Comparison of ENCODE assay signal across 8 cellular contexts in the genomic region with DNA sequence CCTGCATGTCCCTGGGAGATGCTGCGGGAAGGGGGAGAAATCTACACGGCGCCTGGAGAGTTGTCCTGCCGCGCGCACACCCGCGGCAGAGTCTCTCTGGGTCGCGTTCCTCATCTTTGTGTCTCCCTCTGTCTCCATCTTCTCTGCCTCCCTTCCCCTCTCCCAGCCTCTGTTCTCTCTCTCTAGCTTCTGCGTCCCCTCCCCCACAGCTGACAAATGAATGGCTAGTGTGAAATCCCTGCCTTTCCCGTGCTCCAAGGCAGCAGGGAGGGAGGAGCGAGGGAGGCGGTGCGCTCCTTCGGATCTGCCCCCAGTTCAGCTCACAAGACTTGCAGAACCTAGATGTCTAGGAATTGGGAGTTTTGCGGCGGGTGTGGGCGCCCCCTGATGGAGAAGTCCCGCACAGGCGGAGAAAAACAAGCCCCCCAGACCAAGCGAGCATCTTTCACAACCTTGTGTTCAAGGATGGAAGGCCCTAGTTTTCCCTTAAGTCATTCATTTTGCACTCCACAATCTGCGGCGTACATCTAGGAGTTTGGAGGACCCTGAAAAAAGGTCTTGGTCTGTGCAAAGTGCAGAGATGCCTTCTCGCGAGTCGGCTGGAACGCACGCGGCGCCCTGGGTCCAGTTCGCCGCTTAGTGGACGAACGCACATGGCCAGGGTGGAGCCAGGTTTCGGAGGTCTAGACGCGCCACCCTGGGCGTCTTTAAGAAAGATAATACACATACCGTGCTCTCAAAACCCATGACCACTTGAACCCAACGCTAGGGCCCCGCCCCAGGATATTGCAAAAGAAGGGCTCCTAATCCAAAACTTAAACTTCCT. TPM values are rescaled to one million over a fixed set of nuclear protein-coding genes. Genes with fewer than 3 reads are reported as not detected.
DNase-seq lines count a peak whose midpoint lies in the region; ATAC-seq and TF ChIP-seq lines count a peak whose summit lies in the region.

No MANE protein-coding gene starts in this region.

- H3K4me3 ChIP-seq in BJ (ENCODE audit: low read depth, low read length) (peak overlapping the region; percentile 59), mesenchymal stem cell (ENCODE audit: insufficient read depth in 1 of 2, low read depth in 1 of 2, low read length in 2 of 2) (peak overlapping the region; percentile 69 to 94)

- no peaks in the 10 kb centered on the region for H3K9me3 ChIP-seq in mesenchymal stem cell (ENCODE audit: control insufficient read depth, low read length)

- peak overlapping the region; percentile 81 for H2BK5ac ChIP-seq in mesenchymal stem cell (ENCODE audit: low read depth, low read length, poor library complexity, severe bottlenecking)

- POLR2A ChIA-PET in BJ (lab: Charles Lee), result no interaction called here

- H3K9ac ChIP-seq in mesenchymal stem cell (ENCODE audit: low read length), result peak overlapping the region; percentile 95

- ATAC-seq in GM18909 (IDR thresholded peaks at IDR 0.05; ENCODE audit: poor library complexity, unreplicated experiment) (peak; percentile 74), HG03108 (IDR thresholded peaks at IDR 0.05; ENCODE audit: unreplicated experiment) (peak; percentile 53)
- ATAC-seq in stimulated activated effector memory CD8-positive, alpha-beta T cell treated with anti-CD3 and anti-CD28 coated beads, Interleukin-12 subunit alpha, Interleukin-12 subunit beta, amount 100 ng/mL, for 72 hours, result peak; percentile 70

- H3K36me3 ChIP-seq in BJ (ENCODE audit: control insufficient read depth, insufficient read depth, low read length) (no peaks in the 10 kb centered on the region), mesenchymal stem cell (ENCODE audit: control insufficient read depth in 1 of 2, insufficient read depth in 2 of 2, low read depth in 1 of 2, low read length in 2 of 2) (peaks cover 5 to 21% of the 10 kb centered on the region in 2 experiments)

- H4K91ac ChIP-seq in mesenchymal stem cell (ENCODE audit: low read length), result peak overlapping the region; percentile 91

- peak overlapping the region; percentile 77 to 95 for H3K18ac ChIP-seq in mesenchymal stem cell (ENCODE audit: low read depth in 1 of 2, low read length in 2 of 2)

- under 1% methylated on average over 39 of the region's 42 CpGs for WGBS in mesenchymal stem cell

- peak overlapping the region; percentile 95 for H3K4me2 ChIP-seq in mesenchymal stem cell (ENCODE audit: low read length, poor library complexity, severe bottlenecking)

- H3K79me1 ChIP-seq in mesenchymal stem cell (replicated peaks; ENCODE audit: low read length, poor library complexity, severe bottlenecking), result no peaks in the 10 kb centered on the region

- H2BK15ac ChIP-seq in mesenchymal stem cell (ENCODE audit: low read depth, poor library complexity, severe bottlenecking), result peak overlapping the region; percentile 65

- CTCF ChIA-PET in BJ (lab: Yijun Ruan, JAX), result interaction anchor here (0.6 to 1.1 kb wide), 9 partner anchors 19 to 1123 kb away, joined by 3 to 7 read pairs (median 4); no protein-coding TSS in a partner anchor

- peak overlapping the region; percentile 91 for H2AFZ ChIP-seq in mesenchymal stem cell (ENCODE audit: low read depth, low read length)

- peak overlapping the region; percentile 77 for H4K8ac ChIP-seq in mesenchymal stem cell (ENCODE audit: low read length)

- H3K27ac ChIP-seq in mesenchymal stem cell (ENCODE audit: low read length, poor library complexity, severe bottlenecking), result peak overlapping the region; percentile 96

- H2AK5ac ChIP-seq in mesenchymal stem cell (ENCODE audit: low read length, severe bottlenecking), result peak overlapping the region; percentile 76

- peak overlapping the region; percentile 79 for H3K4me3 Mint-ChIP-seq in stimulated activated effector memory CD8-positive, alpha-beta T cell treated with anti-CD3 and anti-CD28 coated beads, Interleukin-12 subunit alpha, Interleukin-12 subunit beta, amount 100 ng/mL, for 72 hours

- peak overlapping the region; percentile 80 to 82 for H3K4ac ChIP-seq in mesenchymal stem cell (ENCODE audit: low read depth in 1 of 2, low read length in 2 of 2)

- peak overlapping the region; percentile 32 to 83 for H2BK12ac ChIP-seq in mesenchymal stem cell (ENCODE audit: low read length in 2 of 2)

- H3K14ac ChIP-seq in mesenchymal stem cell (ENCODE audit: low read length in 2 of 2), result peak overlapping the region in 1 of 2 experiments; percentile 90

- peaks cover 5% of the 10 kb centered on the region for H3K27me3 ChIP-seq in BJ (ENCODE audit: control insufficient read depth, insufficient read depth, low read length)
- no peaks in the 10 kb centered on the region for H3K27me3 ChIP-seq in mesenchymal stem cell (ENCODE audit: control insufficient read depth in 1 of 2, insufficient read depth in 1 of 2, low read length in 2 of 2)

- H3K4me1 Mint-ChIP-seq in stimulated activated effector memory CD8-positive, alpha-beta T cell treated with anti-CD3 and anti-CD28 coated beads, Interleukin-12 subunit alpha, Interleukin-12 subunit beta, amount 100 ng/mL, for 72 hours, result peaks cover 28% of the 10 kb centered on the region

- peak overlapping the region; percentile 45 for H2BK120ac ChIP-seq in mesenchymal stem cell (ENCODE audit: low read depth, low read length)

- H3K36me3 Mint-ChIP-seq in stimulated activated effector memory CD8-positive, alpha-beta T cell treated with anti-CD3 and anti-CD28 coated beads, Interleukin-12 subunit alpha, Interleukin-12 subunit beta, amount 100 ng/mL, for 72 hours, result no peaks in the 10 kb centered on the region

- peak; percentile 86 for TF ChIP-seq CTCF in BJ (IDR thresholded peaks at IDR 0.05; ENCODE audit: insufficient read depth, low read depth, low read length)

- H3K9me3 Mint-ChIP-seq in stimulated activated effector memory CD8-positive, alpha-beta T cell treated with anti-CD3 and anti-CD28 coated beads, Interleukin-12 subunit alpha, Interleukin-12 subunit beta, amount 100 ng/mL, for 72 hours, result no peaks in the 10 kb centered on the region

- H3K27ac Mint-ChIP-seq in stimulated activated effector memory CD8-positive, alpha-beta T cell treated with anti-CD3 and anti-CD28 coated beads, Interleukin-12 subunit alpha, Interleukin-12 subunit beta, amount 100 ng/mL, for 72 hours, result peak overlapping the region; percentile 12

- H3K23ac ChIP-seq in mesenchymal stem cell (ENCODE audit: low read length in 2 of 2), result no peak overlapping the region

- H3K4me1 ChIP-seq in mesenchymal stem cell (ENCODE audit: control insufficient read depth, insufficient read depth, low read depth, low read length), result peaks cover 6% of the 10 kb centered on the region

- DNase-seq in BJ (ENCODE audit: low read depth) (peak; percentile 87), NCI-H446 (lab: John Stamatoyannopoulos, UW) (peak; percentile 91 to 96), epidermal melanocyte (ENCODE audit: insufficient read length, low spot score) (peak; percentile 90), mesenchymal stem cell (peak; percentile 99)
- peak; percentile 65 to 76 for DNase-seq in activated CD4-positive, alpha-beta T cell treated with anti-CD3 and anti-CD28 coated beads, Interleukin-2, amount 50 U/mL, for 48 hours
- peak; percentile 24 to 76 for DNase-seq in stimulated activated effector memory CD8-positive, alpha-beta T cell treated with anti-CD3 and anti-CD28 coated beads, Interleukin-12 subunit alpha, Interleukin-12 subunit beta, amount 100 ng/mL, for 72 hours (ENCODE audit: low spot score in 2 of 2)

RNA-seq across cellular contexts. Expression of a gene that starts 2.0 kb away (rescaled TPM):
- 22.2 and 38.0 TPM in 2 replicates for polyA plus RNA-seq in BJ (2011; rRNA removed)
- 38.6 and 52.2 TPM in 2 replicates for polyA minus RNA-seq in BJ (2011; rRNA and poly(A)+ RNA removed)
- 102 TPM for polyA plus RNA-seq in mesenchymal stem cell (2013, experiment 1 of 2)
- 96.6 TPM for polyA plus RNA-seq in mesenchymal stem cell (2013, experiment 2 of 2)

Comparison
In these comparisons a context has a peak if more than half of its experiments do, and no peak if none do; other contexts are left out.
1. Peak in every context shown above with its lines: DNase-seq, ATAC-seq, H3K4me3 ChIP-seq and H3K27ac ChIP-seq.